ENCODE assay signal across 11 cellular contexts in genomic region chr1:27597511-27598216, GRCh38. TPM values are rescaled to one million over a fixed set of nuclear protein-coding genes. Genes with fewer than 3 reads are reported as not detected.
A peak's percentile ranks its signal among the peaks of the same experiment; 100 is the strongest.
DNase-seq lines count a peak whose midpoint lies in the region; ATAC-seq, FAIRE-seq and TF ChIP-seq lines count a peak whose summit lies in the region.
"Had no signal": no experiment of that assay in that cellular context is flagged by ENCODE, and none has a peak within 500 bp of the region (broad histone marks: within the 10 kb centered on the region; RNA-seq: fewer than 3 reads in every experiment).

No MANE protein-coding gene starts in this region.

- 51% methylated on average over 6 of the region's 7 CpGs for WGBS in K562 (ENCODE audit: insufficient coverage, low coverage, missing lambda C conversion rate)

- no peaks in the 10 kb centered on the region for H3K36me3 ChIP-seq in right atrium auricular region
- H3K36me3 ChIP-seq in K562 (ENCODE audit: control insufficient read depth, insufficient read depth, low read length), result peaks cover 38% of the 10 kb centered on the region; the same call in 2 of the 3 replicates

- H3K27ac ChIP-seq in right atrium auricular region (peak overlapping the region; percentile 97 to 98), K562 (ENCODE audit: extremely low read depth, low read depth, low read length) (no peak overlapping the region)

- FAIRE-seq in K562 (lab: Jason Lieb, UNC), result no peak
- FAIRE-seq: HTR-8/SVneo had no signal

- H3K9me3 ChIP-seq in right atrium auricular region (no peaks in the 10 kb centered on the region), K562 (replicated peaks; ENCODE audit: control insufficient read depth, insufficient read depth, low read depth, low read length) (no peaks in the 10 kb centered on the region)

- in situ Hi-C loops in K562 (cut with MboI), result no loop called here

- no peak overlapping the region for H3K4me2 ChIP-seq in K562 (ENCODE audit: insufficient read depth, low read length)

- intact Hi-C loops in left ventricle myocardium superior (cut with micrococcal nuclease), result no loop called here
- intact Hi-C loops in K562 (cut with micrococcal nuclease), result no loop called here

- H3K4me3 ChIP-seq in right atrium auricular region, result no peak overlapping the region
- no peak overlapping the region for H3K4me3 ChIP-seq in K562

- H3K27me3 Mint-ChIP-seq in natural killer cell treated with Interleukin-12 subunit alpha and Interleukin-12 subunit beta and Interleukin-15 and Interleukin-18, amount 100 ng/mL, for 72 hours, result no peaks in the 10 kb centered on the region

- TF ChIP-seq EP300 in K562 (IDR thresholded peaks at IDR 0.05; ENCODE audit: low read length), result no peak

- no peak for TF ChIP-seq RAD21 in K562 (CRISPR knock-in tag; conservative IDR thresholded peaks at IDR 0.05 in 1 of 2, IDR thresholded peaks at IDR 0.05 in 1 of 2)

- no peak for TF ChIP-seq POLR2A in K562 (conservative IDR thresholded peaks at IDR 0.05)

- H3K36me3 Mint-ChIP-seq in natural killer cell treated with Interleukin-12 subunit alpha and Interleukin-12 subunit beta and Interleukin-15 and Interleukin-18, amount 100 ng/mL, for 72 hours, result no peaks in the 10 kb centered on the region

- peak overlapping the region in 1 of 2 experiments; percentile 72; a peak in 2 of 4 replicates for H3K9ac ChIP-seq in K562 (ENCODE audit: insufficient read depth in 1 of 2, low read depth in 2 of 2, low read length in 2 of 2)

- no TSS peak for BruUV-seq in K562 (replicated peaks; lab: Mats Ljungman, UMichigan)

- H3K9me1 ChIP-seq in K562 (ENCODE audit: control insufficient read depth, insufficient read depth, low read length), result peaks cover 16% of the 10 kb centered on the region

- DNase-seq in right atrium auricular region (ENCODE audit: low spot score) (no peak), left ventricle myocardium superior (no peak), K562 (ENCODE audit: extremely low read depth in 1 of 4, low spot score in 3 of 4) (no peak), left lobe of liver (ENCODE audit: low spot score) (no peak), HEK293T (ENCODE audit: extremely low spot score) (no peak), epidermal melanocyte (ENCODE audit: insufficient read length, low spot score) (no peak)
- DNase-seq in natural killer cell treated with Interleukin-12 subunit alpha and Interleukin-12 subunit beta and Interleukin-15 and Interleukin-18, amount 100 ng/mL, for 72 hours (ENCODE audit: low spot score), result no peak
- DNase-seq: COR-L47, NCI-H446 had no signal

- CTCF ChIA-PET in K562 (lab: Yijun Ruan, JAX; ENCODE audit: low intra/inter-chr PET ratio) (no interaction called here), HEK293T (lab: Yijun Ruan, JAX) (no interaction called here)

- peaks cover 100% of the 10 kb centered on the region for H3K79me2 ChIP-seq in K562 (ENCODE audit: control insufficient read depth, insufficient read depth, low read length)

- POLR2A ChIA-PET in K562 (lab: Yijun Ruan, JAX), result interaction anchor here (0.6 to 1.5 kb wide), 2 partner anchors 12 to 23 kb away, joined by 3 to 4 read pairs; no protein-coding TSS in a partner anchor
- POLR2A ChIA-PET in HEK293T (lab: Yijun Ruan, JAX), result no interaction called here

- H3K27me3 ChIP-seq in right atrium auricular region (no peaks in the 10 kb centered on the region), K562 (ENCODE audit: control insufficient read depth in 2 of 2, insufficient read depth in 2 of 2, low read length in 2 of 2) (no peaks in the 10 kb centered on the region)

- H3K4me1 ChIP-seq in right atrium auricular region (peaks cover 0 to 97% of the 10 kb centered on the region in 2 donors), K562 (replicated peaks in 1 of 2; ENCODE audit: control insufficient read depth in 2 of 2, insufficient read depth in 2 of 2, low read length in 2 of 2) (peaks cover 76 to 88% of the 10 kb centered on the region in 2 experiments)

- peak overlapping the region; percentile 43 for H3K4me3 Mint-ChIP-seq in natural killer cell treated with Interleukin-12 subunit alpha and Interleukin-12 subunit beta and Interleukin-15 and Interleukin-18, amount 100 ng/mL, for 72 hours

- peaks cover 59% of the 10 kb centered on the region for H4K20me1 ChIP-seq in K562 (replicated peaks; ENCODE audit: control insufficient read depth, insufficient read depth, low read length)

- H3K4me1 Mint-ChIP-seq in natural killer cell treated with Interleukin-12 subunit alpha and Interleukin-12 subunit beta and Interleukin-15 and Interleukin-18, amount 100 ng/mL, for 72 hours (ENCODE audit: low read depth in 2 of 2), result peaks cover 24 to 41% of the 10 kb centered on the region in 2 donors

- TF ChIP-seq CTCF in right atrium auricular region (IDR thresholded peaks at IDR 0.05) (no peak), K562 (IDR thresholded peaks at IDR 0.05 in 2 of 3, conservative IDR thresholded peaks at IDR 0.05 in 1 of 3; ENCODE audit: insufficient read depth in 2 of 3, low read depth in 1 of 3, low read length in 3 of 3) (no peak)

- no peaks in the 10 kb centered on the region for H3K9me3 Mint-ChIP-seq in natural killer cell treated with Interleukin-12 subunit alpha and Interleukin-12 subunit beta and Interleukin-15 and Interleukin-18, amount 100 ng/mL, for 72 hours

- no peak overlapping the region for H2AFZ ChIP-seq in K562 (ENCODE audit: low read depth, low read length)

- no peak overlapping the region for H3K27ac Mint-ChIP-seq in natural killer cell treated with Interleukin-12 subunit alpha and Interleukin-12 subunit beta and Interleukin-15 and Interleukin-18, amount 100 ng/mL, for 72 hours

- ATAC-seq in left ventricle myocardium superior (no peak), K562 (no peak), left lobe of liver (no peak), GM19023 (IDR thresholded peaks at IDR 0.05; ENCODE audit: unreplicated experiment) (no peak)
- no peak for ATAC-seq in natural killer cell treated with Interleukin-12 subunit alpha and Interleukin-12 subunit beta and Interleukin-15 and Interleukin-18, amount 100 ng/mL, for 72 hours

TF ChIP-seq in K562, 482 proteins besides CTCF, POLR2A, EP300 and RAD21 (continues in another document):
- TF ChIP-seq ZBTB7A (IDR thresholded peaks at IDR 0.05; ENCODE audit: borderline replicate concordance, control insufficient read depth, low read depth, low read length), result 0 out of 2 replicates have a peak, but pooled peaks have one; percentile 21
- TF ChIP-seq FOXJ2 (tag; IDR thresholded peaks at IDR 0.05), result no peak
- 0 out of 2 replicates have a peak, but pooled peaks have one; percentile 26 for TF ChIP-seq LARP7 (IDR thresholded peaks at IDR 0.05)
- TF ChIP-seq SOX6 (IDR thresholded peaks at IDR 0.05), result no peak

TF ChIP-seq in HEK293T, 16 proteins besides CTCF, POLR2A, EP300 and RAD21:
- TF ChIP-seq TARDBP (IDR thresholded peaks at IDR 0.05), result no peak
- TF ChIP-seq NFRKB (IDR thresholded peaks at IDR 0.05), result no peak
- no peak for TF ChIP-seq FOXK2 (IDR thresholded peaks at IDR 0.05)

RNA-seq across cellular contexts. Expression of gene AHDC1, which starts 6.3 kb away (rescaled TPM):
- 10 to 100 TPM; 23.5 to 35.0 TPM for total RNA-seq in right atrium auricular region
- total RNA-seq in left ventricle myocardium superior, result 42.8 TPM
- 62.5 and 101 TPM in 2 replicates for total RNA-seq in K562 (2011; cell fraction: chromatin; rRNA removed; ENCODE audit: low replicate concordance)
- 36.7 and 38.9 TPM in 2 replicates for total RNA-seq in K562 (2011; cell fraction: nucleolus; rRNA removed)
- 49.2 and 72.8 TPM in 2 replicates for total RNA-seq in K562 (2011; cell fraction: nucleoplasm; rRNA removed)
- 7.9 and 12.5 TPM in 2 replicates for total RNA-seq in K562 (2014; rRNA removed)
- total RNA-seq in K562 (2014; rRNA removed; fragmentation: Illumina TruSeq; extraction: Trizol), result 3.6 and 4.6 TPM in 2 replicates
- total RNA-seq in K562 (2015; rRNA removed; fragmentation: Illumina TruSeq; extraction: Trizol), result 4.7 and 4.8 TPM in 2 replicates
- 36.4 and 37.8 TPM in 2 replicates for total RNA-seq in K562 (2021)
- polyA plus RNA-seq in K562 (2011; rRNA removed), result 3.1 and 4.2 TPM in 2 replicates
- polyA plus RNA-seq in K562 (2011; cell fraction: cytosol; rRNA removed), result 2.3 and 3.9 TPM in 2 replicates
- polyA plus RNA-seq in K562 (2011; cell fraction: nucleus; rRNA removed), result 13.3 and 21.8 TPM in 2 replicates
- 13.7 and 18.2 TPM in 2 replicates for polyA plus RNA-seq in K562 (2012)
- polyA plus RNA-seq in K562 (2014; fragmentation: Illumina TruSeq; extraction: Trizol), result 5.4 and 9.5 TPM in 2 replicates
- polyA plus RNA-seq in K562 (2014; fragmentation: Nextera tagmentation; extraction: Ambion mirVana), result under 1 TPM; 0.21 to 0.59 TPM
- polyA plus RNA-seq in K562 (2014; rRNA removed), result 8.5 and 9.0 TPM in 2 replicates
- polyA minus RNA-seq in K562 (2011; rRNA and poly(A)+ RNA removed), result 3.7 and 9.1 TPM in 2 replicates
- 12.2 and 15.2 TPM in 2 replicates for polyA minus RNA-seq in K562 (2011; cell fraction: cytosol; rRNA and poly(A)+ RNA removed)
- polyA minus RNA-seq in K562 (2011; cell fraction: nucleus; rRNA and poly(A)+ RNA removed), result 10.6 and 11.6 TPM in 2 replicates
- 10 to 100 TPM; 38.8 to 42.9 TPM for total RNA-seq in natural killer cell treated with Interleukin-12 subunit alpha and Interleukin-12 subunit beta and Interleukin-15 and Interleukin-18, amount 100 ng/mL, for 72 hours
- total RNA-seq in left lobe of liver, result 20.0 TPM

RNA-seq across cellular contexts. Expression of gene FGR, which starts 37.3 kb away (rescaled TPM):
- total RNA-seq in right atrium auricular region (10 to 100 TPM in 1 of 2 donors, 1 to 10 TPM in 1; 5.7 to 19.8 TPM), left ventricle myocardium superior (4.7 TPM), K562 (2014; rRNA removed) (not detected in 2 replicates), K562 (2014; rRNA removed; fragmentation: Illumina TruSeq; extraction: Trizol) (not detected in 2 replicates), K562 (2015; rRNA removed; fragmentation: Illumina TruSeq; extraction: Trizol) (not detected in 2 replicates), K562 (2021) (0.11 and 0.38 TPM in 2 replicates), left lobe of liver (3.0 TPM)
- not detected in 2 replicates for total RNA-seq in K562 (2011; cell fraction: chromatin; rRNA removed; ENCODE audit: low replicate concordance)
- total RNA-seq in K562 (2011; cell fraction: nucleolus; rRNA removed), result not detected in 2 replicates
- not detected in 2 replicates for total RNA-seq in K562 (2011; cell fraction: nucleoplasm; rRNA removed)
- polyA plus RNA-seq in K562 (2011; rRNA removed) (0.04 TPM in 1 of 2 replicates, not detected in the other), K562 (2014; fragmentation: Illumina TruSeq; extraction: Trizol) (not detected in 2 replicates), K562 (2014; fragmentation: Nextera tagmentation; extraction: Ambion mirVana) (not detected), K562 (2014; rRNA removed) (not detected in 2 replicates)
- polyA plus RNA-seq in K562 (2011; cell fraction: cytosol; rRNA removed), result 0.06 TPM in 1 of 2 replicates, not detected in the other
- 0.20 TPM in 1 of 2 replicates, not detected in the other for polyA plus RNA-seq in K562 (2011; cell fraction: nucleus; rRNA removed)
- polyA plus RNA-seq in K562 (2012), result not detected in 2 replicates
- polyA minus RNA-seq in K562 (2011; rRNA and poly(A)+ RNA removed), result not detected in 2 replicates
- not detected in 2 replicates for polyA minus RNA-seq in K562 (2011; cell fraction: cytosol; rRNA and poly(A)+ RNA removed)
- polyA minus RNA-seq in K562 (2011; cell fraction: nucleus; rRNA and poly(A)+ RNA removed), result not detected in 2 replicates
- total RNA-seq in natural killer cell treated with Interleukin-12 subunit alpha and Interleukin-12 subunit beta and Interleukin-15 and Interleukin-18, amount 100 ng/mL, for 72 hours, result 10 to 100 TPM; 14.2 to 60.0 TPM
